In the genomic region with DNA sequence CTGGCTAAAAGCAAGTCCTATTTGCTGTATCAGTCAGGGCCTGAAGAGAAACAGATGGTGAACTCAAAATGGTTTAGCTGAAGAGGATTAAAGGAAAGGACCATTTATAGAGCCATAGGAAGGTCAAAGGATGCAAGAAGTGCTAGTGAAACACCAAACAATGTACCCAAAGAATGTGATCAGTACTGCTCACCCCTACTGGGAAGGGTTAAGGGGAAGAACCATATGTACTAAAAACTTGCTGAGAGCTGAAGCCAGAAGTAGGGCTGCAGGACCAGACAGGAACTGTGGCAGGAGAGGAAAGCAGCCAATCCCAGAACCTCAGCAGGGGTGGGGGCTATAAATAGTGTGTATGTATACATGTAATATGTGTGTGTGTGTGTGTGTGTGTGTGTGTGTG, we compare ENCODE assay signal across 13 cellular contexts.
DNase-seq lines count a peak whose midpoint lies in the region; TF ChIP-seq lines count a peak whose summit lies in the region.
"Had no signal": no experiment of that assay in that cellular context is flagged by ENCODE, and none has a peak within 500 bp of the region (broad histone marks: within the 10 kb centered on the region; RNA-seq: fewer than 3 reads in every experiment).

No MANE protein-coding gene starts in this region.

- DNase-seq in activated naive CD4-positive, alpha-beta T cell treated with anti-CD3 and anti-CD28 coated beads, Interleukin-2, amount 10 ng/mL, durations not matched to agents 7 days and 5 days, result no peak
- DNase-seq in NCI-H446 treated with DMSO at 0.1 percent for 48 hours (lab: John Stamatoyannopoulos, UW) (peak; percentile 41), brain pericyte (ENCODE audit: low read depth, low spot score) (peak; percentile 88), neural progenitor cell (ENCODE audit: low spot score) (peak; percentile 44), smooth muscle cell (lab: John Stamatoyannopoulos, UW; ENCODE audit: unreplicated experiment) (no peak), H7 (no peak)
- no peak for DNase-seq in stimulated activated CD4-positive, alpha-beta T cell treated with anti-CD3 and anti-CD28 coated beads, Interleukin-4, amount 100 ng/mL, for 24 hours
- DNase-seq: activated effector memory CD4-positive, alpha-beta T cell treated with anti-CD3 and anti-CD28 coated beads, Interleukin-2, amount 50 U/mL, for 16 hours; NCI-H187 treated with DMSO at 0.1 percent for 48 hours; NCI-H526; ovary; stimulated activated CD4-positive, alpha-beta T cell treated with anti-CD3 and anti-CD28 coated beads, Interleukin-12 subunit alpha, Interleukin-12 subunit beta, amount 100 ng/mL, for 4 hours had no signal

- H3K27me3 Mint-ChIP-seq in activated naive CD4-positive, alpha-beta T cell treated with anti-CD3 and anti-CD28 coated beads, Interleukin-2, amount 50 U/mL, for 24 hours, result no peaks in the 10 kb centered on the region
- H3K27me3 Mint-ChIP-seq in activated naive CD4-positive, alpha-beta T cell treated with anti-CD3 and anti-CD28 coated beads, Interleukin-2, amount 10 ng/mL, durations not matched to agents 7 days and 5 days, result no peaks in the 10 kb centered on the region
- H3K27me3 Mint-ChIP-seq in neural progenitor cell (ENCODE audit: insufficient read depth, low read depth), result peaks cover 2% of the 10 kb centered on the region

- H3K36me3 Mint-ChIP-seq in activated naive CD4-positive, alpha-beta T cell treated with anti-CD3 and anti-CD28 coated beads, Interleukin-2, amount 50 U/mL, for 24 hours, result peaks cover 37% of the 10 kb centered on the region
- H3K36me3 Mint-ChIP-seq in activated naive CD4-positive, alpha-beta T cell treated with anti-CD3 and anti-CD28 coated beads, Interleukin-2, amount 10 ng/mL, durations not matched to agents 7 days and 5 days, result peaks cover 62% of the 10 kb centered on the region
- no peaks in the 10 kb centered on the region for H3K36me3 Mint-ChIP-seq in neural progenitor cell

- H3F3A ChIP-seq in neural progenitor cell (ENCODE audit: low read depth), result peaks cover 7% of the 10 kb centered on the region
- H3F3A ChIP-seq in smooth muscle cell (ENCODE audit: low read depth), result no peaks in the 10 kb centered on the region

- H2AFZ ChIP-seq in neural progenitor cell (replicated peaks), result no peak overlapping the region
- no peak overlapping the region for H2AFZ ChIP-seq in smooth muscle cell (ENCODE audit: low read depth)

- H3K9me3 ChIP-seq in neural progenitor cell (ENCODE audit: low read depth), result no peaks in the 10 kb centered on the region
- no peaks in the 10 kb centered on the region for H3K9me3 ChIP-seq in smooth muscle cell (replicated peaks; ENCODE audit: low read depth)
- H3K9me3 ChIP-seq: ovary had no signal

- no peaks in the 10 kb centered on the region for H3K27me3 ChIP-seq in neural progenitor cell
- no peaks in the 10 kb centered on the region for H3K27me3 ChIP-seq in smooth muscle cell (ENCODE audit: low read depth)
- no peaks in the 10 kb centered on the region for H3K27me3 ChIP-seq in H7 (ENCODE audit: control insufficient read depth, insufficient read depth, low read length)
- H3K27me3 ChIP-seq: ovary had no signal

- CTCF ChIA-PET in activated naive CD4-positive, alpha-beta T cell treated with anti-CD3 and anti-CD28 coated beads, Interleukin-2, amount 10 ng/mL, durations not matched to agents 7 days and 5 days (lab: Charles Lee), result interaction anchor here (1.1 to 1.3 kb wide), 3 partner anchors 10 to 19 kb away, joined by 3 to 4 read pairs (median 4); no protein-coding TSS in a partner anchor

- no peaks in the 10 kb centered on the region for H4K20me1 ChIP-seq in neural progenitor cell (ENCODE audit: low read depth)
- no peaks in the 10 kb centered on the region for H4K20me1 ChIP-seq in smooth muscle cell (ENCODE audit: low read depth)

- H3K4me3 ChIP-seq in neural progenitor cell (no peak overlapping the region), smooth muscle cell (no peak overlapping the region), H7 (ENCODE audit: insufficient read depth, low read depth, low read length) (no peak overlapping the region)
- H3K4me3 ChIP-seq: ovary had no signal

- peak overlapping the region; percentile 96 for H3K27ac Mint-ChIP-seq in activated naive CD4-positive, alpha-beta T cell treated with anti-CD3 and anti-CD28 coated beads, Interleukin-2, amount 50 U/mL, for 24 hours
- no peak overlapping the region for H3K27ac Mint-ChIP-seq in activated naive CD4-positive, alpha-beta T cell treated with anti-CD3 and anti-CD28 coated beads, Interleukin-2, amount 10 ng/mL, durations not matched to agents 7 days and 5 days
- H3K27ac Mint-ChIP-seq in neural progenitor cell, result peak overlapping the region; percentile 6

- H3K9ac ChIP-seq in neural progenitor cell (no peak overlapping the region), smooth muscle cell (ENCODE audit: low read depth) (no peak overlapping the region)

- peaks cover 84% of the 10 kb centered on the region for H3K4me1 Mint-ChIP-seq in activated naive CD4-positive, alpha-beta T cell treated with anti-CD3 and anti-CD28 coated beads, Interleukin-2, amount 50 U/mL, for 24 hours
- H3K4me1 Mint-ChIP-seq in activated naive CD4-positive, alpha-beta T cell treated with anti-CD3 and anti-CD28 coated beads, Interleukin-2, amount 10 ng/mL, durations not matched to agents 7 days and 5 days, result peaks cover 61% of the 10 kb centered on the region
- H3K4me1 Mint-ChIP-seq in neural progenitor cell, result peaks cover 36% of the 10 kb centered on the region

- H3K36me3 ChIP-seq in neural progenitor cell (peaks cover 6% of the 10 kb centered on the region), smooth muscle cell (ENCODE audit: low read depth) (no peaks in the 10 kb centered on the region), H7 (replicated peaks; ENCODE audit: control insufficient read depth, insufficient read depth, low read length) (no peaks in the 10 kb centered on the region)
- H3K36me3 ChIP-seq: ovary had no signal

- H3K27ac ChIP-seq in neural progenitor cell (no peak overlapping the region), smooth muscle cell (ENCODE audit: low read depth) (no peak overlapping the region)
- H3K27ac ChIP-seq: ovary had no signal

- peak overlapping the region; percentile 2 for H3K4me2 ChIP-seq in neural progenitor cell
- no peak overlapping the region for H3K4me2 ChIP-seq in smooth muscle cell

- peaks cover 26% of the 10 kb centered on the region for H3K9me3 Mint-ChIP-seq in activated naive CD4-positive, alpha-beta T cell treated with anti-CD3 and anti-CD28 coated beads, Interleukin-2, amount 50 U/mL, for 24 hours
- H3K9me3 Mint-ChIP-seq in activated naive CD4-positive, alpha-beta T cell treated with anti-CD3 and anti-CD28 coated beads, Interleukin-2, amount 10 ng/mL, durations not matched to agents 7 days and 5 days, result peaks cover 15% of the 10 kb centered on the region
- peaks cover 10% of the 10 kb centered on the region for H3K9me3 Mint-ChIP-seq in neural progenitor cell

- H3K4me1 ChIP-seq in neural progenitor cell (peaks cover 28% of the 10 kb centered on the region), smooth muscle cell (ENCODE audit: low read depth) (peaks cover 19% of the 10 kb centered on the region)

- H3K79me2 ChIP-seq in neural progenitor cell (ENCODE audit: low read depth) (no peaks in the 10 kb centered on the region), smooth muscle cell (ENCODE audit: low read depth) (no peaks in the 10 kb centered on the region)

- peak overlapping the region; percentile 49 for H3K4me3 Mint-ChIP-seq in activated naive CD4-positive, alpha-beta T cell treated with anti-CD3 and anti-CD28 coated beads, Interleukin-2, amount 50 U/mL, for 24 hours
- H3K4me3 Mint-ChIP-seq in activated naive CD4-positive, alpha-beta T cell treated with anti-CD3 and anti-CD28 coated beads, Interleukin-2, amount 10 ng/mL, durations not matched to agents 7 days and 5 days, result no peak overlapping the region
- no peak overlapping the region for H3K4me3 Mint-ChIP-seq in neural progenitor cell

- TF ChIP-seq CTCF in neural progenitor cell (IDR thresholded peaks at IDR 0.05), result no peak
- no peak for TF ChIP-seq CTCF in smooth muscle cell (IDR thresholded peaks at IDR 0.05; ENCODE audit: borderline replicate concordance, insufficient read depth, poor library complexity, severe bottlenecking)

Comparison
In these comparisons a context has a peak if more than half of its experiments do, and no peak if none do; other contexts are left out.
1. DNase-seq: peak in NCI-H446 treated with DMSO at 0.1 percent for 48 hours (single experiment), brain pericyte (single experiment) and neural progenitor cell (single experiment); none in activated naive CD4-positive, alpha-beta T cell treated with anti-CD3 and anti-CD28 coated beads, Interleukin-2, amount 10 ng/mL, durations not matched to agents 7 days and 5 days (single experiment), stimulated activated CD4-positive, alpha-beta T cell treated with anti-CD3 and anti-CD28 coated beads, Interleukin-4, amount 100 ng/mL, for 24 hours (single experiment), smooth muscle cell (single experiment) and H7 (single experiment).